ENCODE assay signal across 1 cellular context in the genomic region with DNA sequence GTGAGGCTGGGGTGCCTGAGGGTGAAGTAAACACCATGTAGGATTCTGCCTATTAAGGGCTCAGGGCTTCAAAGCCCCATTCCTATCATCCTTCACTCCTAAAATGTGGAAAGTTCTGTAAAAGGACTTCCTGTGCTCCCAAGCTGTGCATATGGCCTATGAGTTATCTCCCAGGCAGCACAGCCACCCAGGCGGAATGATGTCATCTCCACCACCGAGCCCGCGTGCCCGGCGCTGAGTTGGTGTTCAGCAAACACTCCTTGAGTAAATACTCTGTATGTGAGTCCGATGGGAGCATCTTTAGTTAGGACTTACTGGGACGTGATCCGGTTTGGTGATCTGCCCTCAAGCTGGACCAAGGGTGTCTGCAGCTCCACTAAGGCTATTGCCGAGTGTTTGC.
TF ChIP-seq lines count a peak whose summit lies in the region.

No MANE protein-coding gene starts in this region.

TF ChIP-seq in HepG2, 621 proteins besides CTCF, POLR2A, EP300 and RAD21 (continued from another document):
- TF ChIP-seq, protein P1, sequence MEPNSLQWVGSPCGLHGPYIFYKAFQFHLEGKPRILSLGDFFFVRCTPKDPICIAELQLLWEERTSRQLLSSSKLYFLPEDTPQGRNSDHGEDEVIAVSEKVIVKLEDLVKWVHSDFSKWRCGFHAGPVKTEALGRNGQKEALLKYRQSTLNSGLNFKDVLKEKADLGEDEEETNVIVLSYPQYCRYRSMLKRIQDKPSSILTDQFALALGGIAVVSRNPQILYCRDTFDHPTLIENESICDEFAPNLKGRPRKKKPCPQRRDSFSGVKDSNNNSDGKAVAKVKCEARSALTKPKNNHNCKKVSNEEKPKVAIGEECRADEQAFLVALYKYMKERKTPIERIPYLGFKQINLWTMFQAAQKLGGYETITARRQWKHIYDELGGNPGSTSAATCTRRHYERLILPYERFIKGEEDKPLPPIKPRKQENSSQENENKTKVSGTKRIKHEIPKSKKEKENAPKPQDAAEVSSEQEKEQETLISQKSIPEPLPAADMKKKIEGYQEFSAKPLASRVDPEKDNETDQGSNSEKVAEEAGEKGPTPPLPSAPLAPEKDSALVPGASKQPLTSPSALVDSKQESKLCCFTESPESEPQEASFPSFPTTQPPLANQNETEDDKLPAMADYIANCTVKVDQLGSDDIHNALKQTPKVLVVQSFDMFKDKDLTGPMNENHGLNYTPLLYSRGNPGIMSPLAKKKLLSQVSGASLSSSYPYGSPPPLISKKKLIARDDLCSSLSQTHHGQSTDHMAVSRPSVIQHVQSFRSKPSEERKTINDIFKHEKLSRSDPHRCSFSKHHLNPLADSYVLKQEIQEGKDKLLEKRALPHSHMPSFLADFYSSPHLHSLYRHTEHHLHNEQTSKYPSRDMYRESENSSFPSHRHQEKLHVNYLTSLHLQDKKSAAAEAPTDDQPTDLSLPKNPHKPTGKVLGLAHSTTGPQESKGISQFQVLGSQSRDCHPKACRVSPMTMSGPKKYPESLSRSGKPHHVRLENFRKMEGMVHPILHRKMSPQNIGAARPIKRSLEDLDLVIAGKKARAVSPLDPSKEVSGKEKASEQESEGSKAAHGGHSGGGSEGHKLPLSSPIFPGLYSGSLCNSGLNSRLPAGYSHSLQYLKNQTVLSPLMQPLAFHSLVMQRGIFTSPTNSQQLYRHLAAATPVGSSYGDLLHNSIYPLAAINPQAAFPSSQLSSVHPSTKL (CRISPR knock-in tag; IDR thresholded peaks at IDR 0.05) = peak; percentile 34; the same call in 1 of the 2 replicates
- peak; percentile 70 for TF ChIP-seq FOSL2 (CRISPR knock-in tag; IDR thresholded peaks at IDR 0.05)
- 0 out of 2 replicates have a peak, but pooled peaks have one; percentile 41 for TF ChIP-seq DNMT3B (CRISPR knock-in tag; conservative IDR thresholded peaks at IDR 0.05)
- TF ChIP-seq GABPB1 (CRISPR knock-in tag; IDR thresholded peaks at IDR 0.05) = 0 out of 2 replicates have a peak, but pooled peaks have one; percentile 14
- TF ChIP-seq FOXA1 (IDR thresholded peaks at IDR 0.05) = no peak
- peak; percentile 35; the same call in 1 of the 2 replicates for TF ChIP-seq FOXA1 (CRISPR knock-in tag; IDR thresholded peaks at IDR 0.05)
- TF ChIP-seq ZNF644 (CRISPR knock-in tag; IDR thresholded peaks at IDR 0.05; ENCODE audit: low read depth) = 0 out of 2 replicates have a peak, but pooled peaks have one; percentile 26
- TF ChIP-seq, protein P2, sequence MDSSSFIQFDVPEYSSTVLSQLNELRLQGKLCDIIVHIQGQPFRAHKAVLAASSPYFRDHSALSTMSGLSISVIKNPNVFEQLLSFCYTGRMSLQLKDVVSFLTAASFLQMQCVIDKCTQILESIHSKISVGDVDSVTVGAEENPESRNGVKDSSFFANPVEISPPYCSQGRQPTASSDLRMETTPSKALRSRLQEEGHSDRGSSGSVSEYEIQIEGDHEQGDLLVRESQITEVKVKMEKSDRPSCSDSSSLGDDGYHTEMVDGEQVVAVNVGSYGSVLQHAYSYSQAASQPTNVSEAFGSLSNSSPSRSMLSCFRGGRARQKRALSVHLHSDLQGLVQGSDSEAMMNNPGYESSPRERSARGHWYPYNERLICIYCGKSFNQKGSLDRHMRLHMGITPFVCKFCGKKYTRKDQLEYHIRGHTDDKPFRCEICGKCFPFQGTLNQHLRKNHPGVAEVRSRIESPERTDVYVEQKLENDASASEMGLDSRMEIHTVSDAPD (CRISPR knock-in tag; IDR thresholded peaks at IDR 0.05) = no peak
- TF ChIP-seq, protein P3, sequence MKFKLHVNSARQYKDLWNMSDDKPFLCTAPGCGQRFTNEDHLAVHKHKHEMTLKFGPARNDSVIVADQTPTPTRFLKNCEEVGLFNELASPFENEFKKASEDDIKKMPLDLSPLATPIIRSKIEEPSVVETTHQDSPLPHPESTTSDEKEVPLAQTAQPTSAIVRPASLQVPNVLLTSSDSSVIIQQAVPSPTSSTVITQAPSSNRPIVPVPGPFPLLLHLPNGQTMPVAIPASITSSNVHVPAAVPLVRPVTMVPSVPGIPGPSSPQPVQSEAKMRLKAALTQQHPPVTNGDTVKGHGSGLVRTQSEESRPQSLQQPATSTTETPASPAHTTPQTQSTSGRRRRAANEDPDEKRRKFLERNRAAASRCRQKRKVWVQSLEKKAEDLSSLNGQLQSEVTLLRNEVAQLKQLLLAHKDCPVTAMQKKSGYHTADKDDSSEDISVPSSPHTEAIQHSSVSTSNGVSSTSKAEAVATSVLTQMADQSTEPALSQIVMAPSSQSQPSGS (CRISPR knock-in tag; IDR thresholded peaks at IDR 0.05) = 0 out of 2 replicates have a peak, but pooled peaks have one; percentile 53
- TF ChIP-seq GATAD2A (CRISPR knock-in tag; IDR thresholded peaks at IDR 0.05) = peak; percentile 40; the same call in 1 of the 2 replicates
- peak; percentile 79; the same call in 1 of the 2 replicates for TF ChIP-seq ZSCAN9 (CRISPR knock-in tag; IDR thresholded peaks at IDR 0.05; ENCODE audit: borderline replicate concordance)
- 0 out of 2 replicates have a peak, but pooled peaks have one; percentile 26 for TF ChIP-seq ELF3 (CRISPR knock-in tag; IDR thresholded peaks at IDR 0.05)
- TF ChIP-seq JUND (CRISPR knock-in tag; IDR thresholded peaks at IDR 0.05) = peak; percentile 47; the same call in 1 of the 2 replicates
- TF ChIP-seq KDM2A (CRISPR knock-in tag; IDR thresholded peaks at IDR 0.05; ENCODE audit: borderline replicate concordance, low read depth) = peak; percentile 28; the same call in 1 of the 2 replicates
- TF ChIP-seq, protein P4, sequence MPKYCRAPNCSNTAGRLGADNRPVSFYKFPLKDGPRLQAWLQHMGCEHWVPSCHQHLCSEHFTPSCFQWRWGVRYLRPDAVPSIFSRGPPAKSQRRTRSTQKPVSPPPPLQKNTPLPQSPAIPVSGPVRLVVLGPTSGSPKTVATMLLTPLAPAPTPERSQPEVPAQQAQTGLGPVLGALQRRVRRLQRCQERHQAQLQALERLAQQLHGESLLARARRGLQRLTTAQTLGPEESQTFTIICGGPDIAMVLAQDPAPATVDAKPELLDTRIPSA (CRISPR knock-in tag; IDR thresholded peaks at IDR 0.05; ENCODE audit: borderline replicate concordance) = no peak
- TF ChIP-seq CEBPG (CRISPR knock-in tag; IDR thresholded peaks at IDR 0.05) = no peak
- TF ChIP-seq HOXA3 (CRISPR knock-in tag; IDR thresholded peaks at IDR 0.05) = peak; percentile 11; the same call in 1 of the 2 replicates
TF ChIP-seq in HepG2: peak in this region for 20.
